ENCODE assay signal across 27 cellular contexts in genomic region chr16:55439101-55439690, GRCh38. TPM values are rescaled to one million over a fixed set of nuclear protein-coding genes. Genes with fewer than 3 reads are reported as not detected.
A peak's percentile ranks its signal among the peaks of the same experiment; 100 is the strongest.
DNase-seq lines count a peak whose midpoint lies in the region; ATAC-seq and TF ChIP-seq lines count a peak whose summit lies in the region.
"Had no signal": no experiment of that assay in that cellular context is flagged by ENCODE, and none has a peak within 500 bp of the region (broad histone marks: within the 10 kb centered on the region; RNA-seq: fewer than 3 reads in every experiment).

No MANE protein-coding gene starts in this region.

- H3K27ac ChIP-seq in HL-60 (replicated peaks) = peak overlapping the region; percentile 72
- no peak overlapping the region for H3K27ac ChIP-seq in epithelial cell of prostate
- no peak overlapping the region for H3K27ac ChIP-seq in left lung
- H3K27ac ChIP-seq: C4-2B, left ventricle myocardium inferior, ovary, right atrium auricular region, WERI-Rb-1 had no signal

- TF ChIP-seq CTCF in AG10803 (conservative IDR thresholded peaks at IDR 0.05; ENCODE audit: low read length) = peak; percentile 9; the same call in 1 of the 2 replicates
- no peak for TF ChIP-seq CTCF in HL-60 (IDR thresholded peaks at IDR 0.05; ENCODE audit: insufficient read depth, low read length)
- no peak for TF ChIP-seq CTCF in left lung (IDR thresholded peaks at IDR 0.05)

- H3K27me3 ChIP-seq in HL-60 (ENCODE audit: insufficient read depth, poor library complexity, severe bottlenecking) = no peaks in the 10 kb centered on the region
- no peaks in the 10 kb centered on the region for H3K27me3 ChIP-seq in left lung
- H3K27me3 ChIP-seq: ovary, right atrium auricular region had no signal

- H3K4me3 ChIP-seq in AG10803 (ENCODE audit: low read length) (no peak overlapping the region), HL-60 (replicated peaks; ENCODE audit: insufficient read depth, low read length) (no peak overlapping the region), left lung (no peak overlapping the region)
- H3K4me3 ChIP-seq: left ventricle myocardium inferior, MG63, ovary, right atrium auricular region had no signal

- intact Hi-C loops in left lung (cut with DNase I) = no loop called here

- H3K4me1 ChIP-seq in left lung = peaks cover 0 to 35% of the 10 kb centered on the region in 2 donors
- H3K4me1 ChIP-seq: left ventricle myocardium inferior, right atrium auricular region had no signal

- no peaks in the 10 kb centered on the region for H3K9me3 ChIP-seq in left lung
- H3K9me3 ChIP-seq: left ventricle myocardium inferior, MG63, ovary, right atrium auricular region had no signal

- DNase-seq in AG10803 (ENCODE audit: low read depth) (peak; percentile 95), HL-60 (ENCODE audit: low read depth in 1 of 2, low spot score in 1 of 2) (peak; percentile 19 to 80), epithelial cell of prostate (ENCODE audit: low read depth, low spot score) (peak; percentile 14), left lung (no peak), mesenteric fat pad (ENCODE audit: low spot score) (no peak), medulla oblongata (ENCODE audit: extremely low spot score) (no peak), DMS114 treated with DMSO at 0.1 percent for 48 hours (lab: John Stamatoyannopoulos, UW; ENCODE audit: unreplicated experiment) (no peak), NCI-H226 (no peak)
- DNase-seq: activated CD4-positive, alpha-beta T cell treated with anti-CD3 and anti-CD28 coated beads, Interleukin-2, amount 50 U/mL, for 1 hour; activated naive CD4-positive, alpha-beta T cell treated with anti-CD3 and anti-CD28 coated beads, Interleukin-2, amount 10 ng/mL, durations not matched to agents 7 days and 5 days; amygdala; caudate nucleus; hippocampal formation; immature natural killer cell; left ventricle myocardium inferior; MG63; NCI-H187; NCI-H69; nephron progenitor cell; ovary; stimulated activated CD4-positive, alpha-beta T cell treated with anti-CD3 and anti-CD28 coated beads, Interleukin-12 subunit alpha, Interleukin-12 subunit beta, amount 100 ng/mL, for 4 hours; stimulated activated CD4-positive, alpha-beta T cell treated with anti-CD3 and anti-CD28 coated beads, Interleukin-4, amount 100 ng/mL, for 4 hours; stimulated activated naive CD4-positive, alpha-beta T cell treated with Interleukin-2 at 50 U/mL for 16 hours; WERI-Rb-1 had no signal

- no peaks in the 10 kb centered on the region for H3K36me3 ChIP-seq in left lung
- H3K36me3 ChIP-seq: left ventricle myocardium inferior, MG63, ovary, right atrium auricular region, WERI-Rb-1 had no signal

- ATAC-seq in left lung = peak; percentile 28

RNA-seq across cellular contexts. Expression of gene MMP2, which starts 39.8 kb away (rescaled TPM):
- 100 to 1,000 TPM; 300 to 606 TPM for total RNA-seq in left lung
- 521 TPM for total RNA-seq in mesenteric fat pad
- total RNA-seq: activated T-helper 1 cell treated with anti-CD3 and anti-CD28 coated beads, Interleukin-12 subunit alpha, Interleukin-12 subunit beta, Interleukin-2, Interleukin-4 antibody, amounts not matched to agents 30 ng/mL and 10 ng/mL and 1 ng/mL, durations not matched to agents 14 hours and 24 hours and 36 hours had no signal

Comparison
In these comparisons a context has a peak if more than half of its experiments do, and no peak if none do; other contexts are left out.
1. DNase-seq: peak in AG10803 (single experiment), HL-60 (2 of 2) and epithelial cell of prostate (single experiment); none in left lung (0 of 2), mesenteric fat pad (single experiment), medulla oblongata (single experiment), DMS114 treated with DMSO at 0.1 percent for 48 hours (single experiment) and NCI-H226 (single experiment).